23 cellular contexts compared by ENCODE assay signal in the genomic region with DNA sequence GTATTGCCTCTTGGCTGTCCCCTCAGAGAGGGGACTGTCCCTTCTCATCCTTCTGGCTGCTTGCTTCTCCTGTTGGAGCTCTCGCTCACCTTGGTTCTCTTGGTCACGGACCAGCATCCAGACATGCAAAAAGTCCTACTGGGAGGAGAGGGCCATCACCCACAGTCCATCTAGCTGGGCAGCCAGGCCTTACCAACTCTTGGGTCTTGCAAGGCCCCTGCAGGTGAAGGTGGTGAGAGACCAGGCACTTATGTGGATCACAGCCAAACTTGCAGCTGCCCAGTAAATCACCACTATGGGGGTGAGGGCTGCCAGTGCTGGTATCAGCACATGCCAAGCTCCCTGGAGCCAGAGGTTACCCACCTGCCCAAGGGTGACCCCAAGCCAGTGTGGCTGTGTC. TPM values are rescaled to one million over a fixed set of nuclear protein-coding genes. Genes with fewer than 3 reads are reported as not detected.
DNase-seq lines count a peak whose midpoint lies in the region; ATAC-seq and TF ChIP-seq lines count a peak whose summit lies in the region.
"Had no signal": no experiment of that assay in that cellular context is flagged by ENCODE, and none has a peak within 500 bp of the region (broad histone marks: within the 10 kb centered on the region; RNA-seq: fewer than 3 reads in every experiment).

No MANE protein-coding gene starts in this region.

- H3K27ac ChIP-seq in stomach (no peak overlapping the region), uterus (no peak overlapping the region)
- H3K27ac ChIP-seq: PC-9, SJSA1 had no signal

- TF ChIP-seq POLR2A in lower leg skin (IDR thresholded peaks at IDR 0.05), result no peak
- no peak for TF ChIP-seq POLR2A in stomach (IDR thresholded peaks at IDR 0.05)
- TF ChIP-seq POLR2A in uterus (IDR thresholded peaks at IDR 0.05), result no peak

- H3K9me3 ChIP-seq in stomach (peaks cover 0 to 36% (median 17%) of the 10 kb centered on the region in 4 donors), uterus (peaks cover 0 to 4% of the 10 kb centered on the region in 2 donors)

- no peaks in the 10 kb centered on the region for H3K9me3 Mint-ChIP-seq in activated T-cell treated with anti-CD3 and anti-CD28 coated beads, Interleukin-2, amount 50 U/mL, for 72 hours
- peaks cover 18% of the 10 kb centered on the region for H3K9me3 Mint-ChIP-seq in chondrocyte (ENCODE audit: low read depth)

- no peak overlapping the region for H3K27ac Mint-ChIP-seq in activated T-cell treated with anti-CD3 and anti-CD28 coated beads, Interleukin-2, amount 50 U/mL, for 72 hours
- H3K27ac Mint-ChIP-seq in chondrocyte (ENCODE audit: unreplicated experiment), result no peak overlapping the region

- H3K4me3 ChIP-seq in lower leg skin (ENCODE audit: low read depth, poor library complexity, severe bottlenecking) (no peak overlapping the region), stomach (no peak overlapping the region), uterus (no peak overlapping the region)
- H3K4me3 ChIP-seq: PC-9, SJSA1 had no signal

- peak; percentile 6 to 8 for DNase-seq in activated T-cell treated with anti-CD3 and anti-CD28 coated beads, Interleukin-2, amount 50 U/mL, for 48 hours
- no peak for DNase-seq in activated T-cell treated with anti-CD3 and anti-CD28 coated beads, Interleukin-2, amount 50 U/mL, for 72 hours
- DNase-seq in chondrocyte (ENCODE audit: low spot score) (peak; percentile 41), lower leg skin (ENCODE audit: low spot score in 2 of 2) (peak; percentile 4 to 57), stomach (peak; percentile 7), uterus (no peak)
- DNase-seq: Calu3, DMS79 treated with DMSO at 0.1 percent for 48 hours, GF-D8, GOT3, HCEC 1CT, KBM-7, MV-4-11, NCI-H1105, NCI-H1436 treated with DMSO at 0.1 percent for 48 hours, NCI-H1930, NCI-H446 treated with DMSO at 0.1 percent for 48 hours, NCI-H526, PC-9 had no signal

- no peak for ATAC-seq in activated T-cell treated with anti-CD3 and anti-CD28 coated beads, Interleukin-2, amount 50 U/mL, for 72 hours (replicated peaks in 1 of 2)
- ATAC-seq in HG03025 (IDR thresholded peaks at IDR 0.05; ENCODE audit: low FRiP score, unreplicated experiment) (no peak), HG03159 (IDR thresholded peaks at IDR 0.05; ENCODE audit: unreplicated experiment) (no peak)
- ATAC-seq: Right ventricle myocardium inferior had no signal

- no peak overlapping the region for H3K4me3 Mint-ChIP-seq in activated T-cell treated with anti-CD3 and anti-CD28 coated beads, Interleukin-2, amount 50 U/mL, for 72 hours
- H3K4me3 Mint-ChIP-seq in chondrocyte (ENCODE audit: unreplicated experiment), result no peak overlapping the region

- no peak for TF ChIP-seq EP300 in stomach (IDR thresholded peaks at IDR 0.05)

- TF ChIP-seq CTCF in chondrocyte (IDR thresholded peaks at IDR 0.05) (no peak), lower leg skin (IDR thresholded peaks at IDR 0.05) (no peak), stomach (IDR thresholded peaks at IDR 0.05) (no peak), uterus (IDR thresholded peaks at IDR 0.05) (no peak)

- H3K36me3 Mint-ChIP-seq in activated T-cell treated with anti-CD3 and anti-CD28 coated beads, Interleukin-2, amount 50 U/mL, for 72 hours (ENCODE audit: insufficient read depth in 2 of 2), result peaks cover 0 to 10% of the 10 kb centered on the region in 2 donors
- H3K36me3 Mint-ChIP-seq in chondrocyte (ENCODE audit: low read depth), result peaks cover 30% of the 10 kb centered on the region

- intact Hi-C loops in lower leg skin (cut with DNase I; ENCODE audit: low total_unique reads) (no loop called here), stomach (cut with DNase I; ENCODE audit: low total_unique reads) (no loop called here), uterus (cut with DNase I; ENCODE audit: low total_unique reads) (no loop called here)

- H3K36me3 ChIP-seq in stomach (peaks cover 0 to 60% (median 41%) of the 10 kb centered on the region in 4 donors), uterus (no peaks in the 10 kb centered on the region)

- H3K4me1 ChIP-seq in stomach (peaks cover 0 to 19% (median 0%) of the 10 kb centered on the region in 4 donors), uterus (no peaks in the 10 kb centered on the region)
- H3K4me1 ChIP-seq: SJSA1 had no signal

- WGBS in lower leg skin, 2 donors, result 100% methylated on average over 2 of the region's 2 CpGs; no CpG with 5 or more reads in 1 of the 2 donors
- WGBS in stomach, 5 donors, result 96 to 100% (median 99%) methylated on average over 2 of the region's 2 CpGs; no CpG with 5 or more reads in 1 of the 5 donors

- no peaks in the 10 kb centered on the region for H3K27me3 Mint-ChIP-seq in activated T-cell treated with anti-CD3 and anti-CD28 coated beads, Interleukin-2, amount 50 U/mL, for 72 hours (ENCODE audit: low read depth)
- H3K27me3 Mint-ChIP-seq in chondrocyte (ENCODE audit: low read depth), result no peaks in the 10 kb centered on the region

- H3K4me1 Mint-ChIP-seq in activated T-cell treated with anti-CD3 and anti-CD28 coated beads, Interleukin-2, amount 50 U/mL, for 72 hours (ENCODE audit: low read depth), result no peaks in the 10 kb centered on the region
- H3K4me1 Mint-ChIP-seq in chondrocyte (ENCODE audit: low read depth), result peaks cover 8% of the 10 kb centered on the region

- H3K27me3 ChIP-seq in stomach, result no peaks in the 10 kb centered on the region
- no peaks in the 10 kb centered on the region for H3K27me3 ChIP-seq in uterus
- H3K27me3 ChIP-seq: SJSA1 had no signal

RNA-seq across cellular contexts. Expression of gene KCNQ1OT1, which starts 36.3 kb away (rescaled TPM):
- under 1 TPM; 0.26 to 0.35 TPM for total RNA-seq in activated T-cell treated with anti-CD3 and anti-CD28 coated beads, Interleukin-2, amount 50 U/mL, for 72 hours
- total RNA-seq in chondrocyte (2.5 to 8.5 TPM (median 2.7 TPM) in 3 replicates), lower leg skin (1 to 10 TPM in 1 of 4 donors, under 1 TPM in 3; 0.63 to 1.8 (median 0.91) TPM), stomach (10 to 100 TPM in 1 of 5 donors, 1 to 10 TPM in 4; 2.2 to 15.1 (median 2.3) TPM), uterus (10 to 100 TPM in 2 of 4 donors, 1 to 10 TPM in 2; 2.6 to 19.4 (median 10.9) TPM)
- polyA plus RNA-seq in stomach, result under 1 TPM; under 0.01 to 0.12 (median 0.05) TPM

Comparison
In these comparisons a context has a peak if more than half of its experiments do, and no peak if none do; other contexts are left out.
1. DNase-seq: peak in activated T-cell treated with anti-CD3 and anti-CD28 coated beads, Interleukin-2, amount 50 U/mL, for 48 hours (2 of 2), chondrocyte (single experiment), lower leg skin (2 of 2) and stomach (single experiment); none in activated T-cell treated with anti-CD3 and anti-CD28 coated beads, Interleukin-2, amount 50 U/mL, for 72 hours (0 of 2) and uterus (0 of 2).